ENCODE assay signal across 16 cellular contexts in genomic region chr2:46825231-46825957, GRCh38.
"Had no signal": no experiment of that assay in that cellular context is flagged by ENCODE, and none has a peak within 500 bp of the region (broad histone marks: within the 10 kb centered on the region; RNA-seq: fewer than 3 reads in every experiment).

No MANE protein-coding gene starts in this region.

- H3K27ac ChIP-seq: breast epithelium, dorsolateral prefrontal cortex, parathyroid adenoma, tibial artery had no signal

- H3K27me3 ChIP-seq: breast epithelium, dorsolateral prefrontal cortex, tibial artery had no signal

- H3K4me3 ChIP-seq: breast epithelium, dorsolateral prefrontal cortex, lung, tibial artery had no signal

- DNase-seq: activated CD4-positive, alpha-beta memory T cell treated with anti-CD3 and anti-CD28 coated beads, Interleukin-2, amount 10 ng/mL, durations not matched to agents 7 days and 5 days; activated CD4-positive, alpha-beta T cell treated with anti-CD3 and anti-CD28 coated beads for 36 hours; activated naive CD4-positive, alpha-beta T cell treated with Interleukin-2 at 50 U/mL for 16 hours; anterior cingulate cortex; dorsolateral prefrontal cortex; erythroblast; left colon; naive B cell; retina; T-helper 1 cell; T1000 had no signal

- H3K36me3 ChIP-seq: breast epithelium, tibial artery had no signal

- FAIRE-seq: islet of Langerhans had no signal
